23 cellular contexts compared by ENCODE assay signal in genomic region chr5:73960426-73960825, GRCh38.
A peak's percentile ranks its signal among the peaks of the same experiment; 100 is the strongest.
DNase-seq lines count a peak whose midpoint lies in the region; ATAC-seq, FAIRE-seq and TF ChIP-seq lines count a peak whose summit lies in the region.
"Had no signal": no experiment of that assay in that cellular context is flagged by ENCODE, and none has a peak within 500 bp of the region (broad histone marks: within the 10 kb centered on the region; RNA-seq: fewer than 3 reads in every experiment).

No MANE protein-coding gene starts in this region.

- DNase-seq in AG10803 (ENCODE audit: low read depth) (peak; percentile 47), MM.1S (no peak), amniotic epithelial cell (ENCODE audit: low read depth) (peak; percentile 79), osteocyte (ENCODE audit: extremely low spot score, unreplicated experiment) (no peak), GM12891 (ENCODE audit: insufficient read length, low spot score) (no peak)
- no peak for DNase-seq in activated CD8-positive, alpha-beta T cell treated with anti-CD3 and anti-CD28 coated beads, Interleukin-2, amount 10 ng/mL, durations not matched to agents 7 days and 5 days
- DNase-seq: DMS79, GOT3, HCEC 1CT, KG1, MG63, NCI-H1048, NCI-H1417 treated with DMSO at 0.1 percent for 48 hours, NCI-H187, NCI-H510A, Peyer's patch had no signal

- H3K36me3 ChIP-seq in MM.1S (replicated peaks; ENCODE audit: insufficient read depth, low read length), result no peaks in the 10 kb centered on the region
- H3K36me3 ChIP-seq: MG63, Peyer's patch had no signal

- H3K9me3 ChIP-seq in MM.1S (replicated peaks; ENCODE audit: insufficient read depth, low read length), result no peaks in the 10 kb centered on the region
- H3K9me3 ChIP-seq: MG63, Peyer's patch had no signal

- H3K27ac ChIP-seq in MM.1S (ENCODE audit: low read length), result no peak overlapping the region
- H3K27ac ChIP-seq: Peyer's patch had no signal

- no peaks in the 10 kb centered on the region for H3K36me3 Mint-ChIP-seq in activated CD8-positive, alpha-beta T cell treated with anti-CD3 and anti-CD28 coated beads, Interleukin-2, amount 10 ng/mL, durations not matched to agents 7 days and 5 days (ENCODE audit: low read depth)
- H3K36me3 Mint-ChIP-seq in osteocyte (ENCODE audit: unreplicated experiment), result no peaks in the 10 kb centered on the region
- H3K36me3 Mint-ChIP-seq: CD14-positive monocyte had no signal

- no peaks in the 10 kb centered on the region for H3K27me3 ChIP-seq in MM.1S (replicated peaks; ENCODE audit: insufficient read depth, low read length)
- H3K27me3 ChIP-seq: MG63, Peyer's patch had no signal

- H3K4me1 Mint-ChIP-seq in activated CD8-positive, alpha-beta T cell treated with anti-CD3 and anti-CD28 coated beads, Interleukin-2, amount 10 ng/mL, durations not matched to agents 7 days and 5 days (ENCODE audit: low read depth), result no peaks in the 10 kb centered on the region
- H3K4me1 Mint-ChIP-seq in osteocyte (ENCODE audit: unreplicated experiment), result no peaks in the 10 kb centered on the region
- H3K4me1 Mint-ChIP-seq: CD14-positive monocyte had no signal

- no peaks in the 10 kb centered on the region for H3K9me3 Mint-ChIP-seq in activated CD8-positive, alpha-beta T cell treated with anti-CD3 and anti-CD28 coated beads, Interleukin-2, amount 10 ng/mL, durations not matched to agents 7 days and 5 days (ENCODE audit: insufficient read depth)
- no peaks in the 10 kb centered on the region for H3K9me3 Mint-ChIP-seq in osteocyte (ENCODE audit: unreplicated experiment)
- H3K9me3 Mint-ChIP-seq: CD14-positive monocyte had no signal

- H3K4me3 ChIP-seq in AG10803 (ENCODE audit: low read length) (no peak overlapping the region), MM.1S (ENCODE audit: low read length) (no peak overlapping the region)
- H3K4me3 ChIP-seq: GM12878, MG63, Peyer's patch had no signal

- no peak overlapping the region for H3K4me3 Mint-ChIP-seq in activated CD8-positive, alpha-beta T cell treated with anti-CD3 and anti-CD28 coated beads, Interleukin-2, amount 10 ng/mL, durations not matched to agents 7 days and 5 days
- no peak overlapping the region for H3K4me3 Mint-ChIP-seq in osteocyte (ENCODE audit: unreplicated experiment)
- H3K4me3 Mint-ChIP-seq: B cell, CD14-positive monocyte had no signal

- H3K9me2 ChIP-seq in MM.1S (replicated peaks; ENCODE audit: insufficient read depth, low read length), result no peaks in the 10 kb centered on the region

- CTCF ChIA-PET in activated CD8-positive, alpha-beta T cell treated with anti-CD3 and anti-CD28 coated beads, Interleukin-2, amount 10 ng/mL, durations not matched to agents 7 days and 5 days (lab: Charles Lee), result no interaction called here

- no peak overlapping the region; the same call in 1 of the 2 replicates for H2AFZ ChIP-seq in MM.1S (ENCODE audit: low read length)

- ATAC-seq in GM19397 (IDR thresholded peaks at IDR 0.05; ENCODE audit: unreplicated experiment) (peak; percentile 28), GM18873 (IDR thresholded peaks at IDR 0.05; ENCODE audit: low FRiP score, unreplicated experiment) (no peak)
- no peak for ATAC-seq in activated CD8-positive, alpha-beta T cell treated with anti-CD3 and anti-CD28 coated beads, Interleukin-2, amount 10 ng/mL, durations not matched to agents 7 days and 5 days
- ATAC-seq: GM12878 had no signal

- H3K4me2 ChIP-seq in MM.1S (ENCODE audit: low read depth, low read length), result peak overlapping the region; percentile 14

- H4K20me1 ChIP-seq in MM.1S (ENCODE audit: insufficient read depth, low read length), result no peaks in the 10 kb centered on the region

- peaks cover 8% of the 10 kb centered on the region for H3K27me3 Mint-ChIP-seq in activated CD8-positive, alpha-beta T cell treated with anti-CD3 and anti-CD28 coated beads, Interleukin-2, amount 10 ng/mL, durations not matched to agents 7 days and 5 days (ENCODE audit: low read depth)
- H3K27me3 Mint-ChIP-seq in osteocyte (ENCODE audit: unreplicated experiment), result no peaks in the 10 kb centered on the region

- no peak for FAIRE-seq in GM12891 (lab: Jason Lieb, UNC)
- FAIRE-seq: A204.1, GM12878, HTR-8/SVneo had no signal

- POLR2A ChIA-PET in activated CD8-positive, alpha-beta T cell treated with anti-CD3 and anti-CD28 coated beads, Interleukin-2, amount 10 ng/mL, durations not matched to agents 7 days and 5 days (lab: Charles Lee), result no interaction called here

- TF ChIP-seq CTCF in AG10803 (conservative IDR thresholded peaks at IDR 0.05; ENCODE audit: low read length) (no peak), MM.1S (IDR thresholded peaks at IDR 0.05; ENCODE audit: low read length) (no peak), osteocyte (IDR thresholded peaks at IDR 0.05) (no peak)

- H3K4me1 ChIP-seq in MM.1S (ENCODE audit: low read length), result peaks cover 8% of the 10 kb centered on the region
- H3K4me1 ChIP-seq: Peyer's patch had no signal

- no peaks in the 10 kb centered on the region for H3K79me2 ChIP-seq in MM.1S (ENCODE audit: low read length)

- no peak for TF ChIP-seq POLR2A in GM12891 (IDR thresholded peaks at IDR 0.05; ENCODE audit: low read depth, low read length)

- H3K27ac Mint-ChIP-seq in activated CD8-positive, alpha-beta T cell treated with anti-CD3 and anti-CD28 coated beads, Interleukin-2, amount 10 ng/mL, durations not matched to agents 7 days and 5 days, result no peak overlapping the region
- H3K27ac Mint-ChIP-seq in osteocyte (ENCODE audit: unreplicated experiment), result no peak overlapping the region
- H3K27ac Mint-ChIP-seq: B cell, CD14-positive monocyte had no signal

- H3K9ac ChIP-seq in MM.1S (ENCODE audit: low read length), result no peak overlapping the region

- no peaks in the 10 kb centered on the region for H3F3A ChIP-seq in MM.1S (ENCODE audit: insufficient read depth, low read length)

TF ChIP-seq in GM12891, 5 proteins besides CTCF, POLR2A, EP300 and RAD21:
- no peak for TF ChIP-seq POLR2AphosphoS5 (IDR thresholded peaks at IDR 0.05; ENCODE audit: low read depth, low read length)
- no peak for TF ChIP-seq TAF1 (IDR thresholded peaks at IDR 0.05; ENCODE audit: low read depth, low read length)
- TF ChIP-seq PAX5 (IDR thresholded peaks at IDR 0.05; ENCODE audit: insufficient read depth, low read length, severe bottlenecking), result no peak
- no peak for TF ChIP-seq POU2F2 (IDR thresholded peaks at IDR 0.05; ENCODE audit: low read depth, low read length)
- no peak for TF ChIP-seq SPI1 (IDR thresholded peaks at IDR 0.05; ENCODE audit: low read depth, low read length)

Comparison
In these comparisons a context has a peak if more than half of its experiments do, and no peak if none do; other contexts are left out.
1. DNase-seq: peak in AG10803 (single experiment) and amniotic epithelial cell (single experiment); none in MM.1S (single experiment), activated CD8-positive, alpha-beta T cell treated with anti-CD3 and anti-CD28 coated beads, Interleukin-2, amount 10 ng/mL, durations not matched to agents 7 days and 5 days (single experiment), osteocyte (single experiment) and GM12891 (single experiment).